In genomic region chr3:5092018-5092417, GRCh38 we compare ENCODE assay signal across 16 cellular contexts.
"Had no signal": no experiment of that assay in that cellular context is flagged by ENCODE, and none has a peak within 500 bp of the region (broad histone marks: within the 10 kb centered on the region; RNA-seq: fewer than 3 reads in every experiment).

No MANE protein-coding gene starts in this region.

- H3K27me3 ChIP-seq: ovary had no signal

- H3K9me3 ChIP-seq: gastroesophageal sphincter, heart right ventricle, ovary, thoracic aorta had no signal

- H3K4me3 ChIP-seq: gastroesophageal sphincter, heart right ventricle, ovary, thoracic aorta had no signal

- ATAC-seq: gastroesophageal sphincter; heart right ventricle; naive thymus-derived CD8-positive, alpha-beta T cell; sciatic nerve; stimulated activated naive B cell treated with anti-CD40 and anti-IgM and Interleukin-4, amounts not matched to agents 10 μg/mL and 1 μg/mL and 100 μg/mL, for 72 hours had no signal

- H3K27ac ChIP-seq: gastroesophageal sphincter, heart right ventricle, ovary, thoracic aorta, WERI-Rb-1 had no signal

- H3K36me3 ChIP-seq: gastroesophageal sphincter, heart right ventricle, ovary, thoracic aorta, WERI-Rb-1 had no signal

- DNase-seq: activated CD4-positive, alpha-beta T cell treated with anti-CD3 and anti-CD28 coated beads for 1 hour; activated naive CD8-positive, alpha-beta T cell treated with anti-CD3 and anti-CD28 coated beads for 36 hours; amniotic stem cell; endodermal cell; heart right ventricle; kidney glomerular epithelial cell; mesendoderm; naive thymus-derived CD8-positive, alpha-beta T cell; ovary; stimulated activated CD4-positive, alpha-beta T cell treated with anti-CD3 and anti-CD28 coated beads, Interleukin-4, amount 100 ng/mL, for 4 hours; stimulated activated naive B cell treated with anti-CD40 and anti-IgM and Interleukin-4, amounts not matched to agents 10 μg/mL and 1 μg/mL and 100 μg/mL, for 72 hours; T-helper 2 cell; WERI-Rb-1 had no signal
